1 cellular context compared by ENCODE assay signal in genomic region chr12:109713187-109713984, GRCh38.
TF ChIP-seq lines count a peak whose summit lies in the region.

Gene FAM222A (plus strand): TSS chr12:109713825. CDS start chr12:109744147, 30,322 bp downstream.

TF ChIP-seq in HepG2, 621 proteins besides CTCF, POLR2A, EP300 and RAD21 (continued from another document and continues in another):
- no peak for TF ChIP-seq ZNF280B (CRISPR knock-in tag; IDR thresholded peaks at IDR 0.05; ENCODE audit: borderline replicate concordance)
- TF ChIP-seq ZNF556 (CRISPR knock-in tag; IDR thresholded peaks at IDR 0.05; ENCODE audit: borderline replicate concordance) = no peak
- TF ChIP-seq SIX4 (CRISPR knock-in tag; IDR thresholded peaks at IDR 0.05) = no peak
- TF ChIP-seq HOXA3 (CRISPR knock-in tag; IDR thresholded peaks at IDR 0.05) = peak; percentile 27; the same call in 1 of the 2 replicates
- TF ChIP-seq ZNF101 (CRISPR knock-in tag; IDR thresholded peaks at IDR 0.05; ENCODE audit: borderline replicate concordance, low read depth) = no peak
- no peak for TF ChIP-seq ATF5 (CRISPR knock-in tag; IDR thresholded peaks at IDR 0.05; ENCODE audit: low read depth)
- peak; percentile 47 for TF ChIP-seq XRCC5 (optimal IDR thresholded peaks at IDR 0.05; ENCODE audit: low read length)
- TF ChIP-seq RNF2 (conservative IDR thresholded peaks at IDR 0.05; ENCODE audit: low read depth) = no peak
- no peak for TF ChIP-seq ZNF761 (CRISPR knock-in tag; conservative IDR thresholded peaks at IDR 0.05)
- TF ChIP-seq PAWR (CRISPR knock-in tag; IDR thresholded peaks at IDR 0.05; ENCODE audit: borderline replicate concordance) = no peak
- TF ChIP-seq ZNF574 (CRISPR knock-in tag; IDR thresholded peaks at IDR 0.05) = peak; percentile 87
- peak; percentile 78 for TF ChIP-seq CREB1 (IDR thresholded peaks at IDR 0.05)
- TF ChIP-seq CREB1 (CRISPR knock-in tag; IDR thresholded peaks at IDR 0.05) = no peak; the same call in none of the 2 replicates
- TF ChIP-seq NFIB (CRISPR knock-in tag; IDR thresholded peaks at IDR 0.05; ENCODE audit: borderline replicate concordance) = no peak
- no peak for TF ChIP-seq ZC3H4 (CRISPR knock-in tag; IDR thresholded peaks at IDR 0.05; ENCODE audit: borderline replicate concordance)
- TF ChIP-seq ZNF34 (CRISPR knock-in tag; IDR thresholded peaks at IDR 0.05; ENCODE audit: borderline replicate concordance) = no peak
- TF ChIP-seq PBX3 (CRISPR knock-in tag; IDR thresholded peaks at IDR 0.05; ENCODE audit: borderline replicate concordance) = no peak
- no peak for TF ChIP-seq ZFP90 (CRISPR knock-in tag; IDR thresholded peaks at IDR 0.05; ENCODE audit: borderline replicate concordance)
- TF ChIP-seq ZNF790 (CRISPR knock-in tag; IDR thresholded peaks at IDR 0.05; ENCODE audit: borderline replicate concordance) = no peak
- no peak for TF ChIP-seq ZNF710 (CRISPR knock-in tag; IDR thresholded peaks at IDR 0.05; ENCODE audit: borderline replicate concordance)
- no peak for TF ChIP-seq TP53 (CRISPR knock-in tag; conservative IDR thresholded peaks at IDR 0.05)
- no peak for TF ChIP-seq ZSCAN25 (CRISPR knock-in tag; IDR thresholded peaks at IDR 0.05)
- TF ChIP-seq EZH2 (conservative IDR thresholded peaks at IDR 0.05; ENCODE audit: low read depth, low read length) = no peak
- no peak for TF ChIP-seq MED8 (CRISPR knock-in tag; IDR thresholded peaks at IDR 0.05; ENCODE audit: insufficient replicate concordance)
- TF ChIP-seq PHB2 (IDR thresholded peaks at IDR 0.05; ENCODE audit: partially characterized antibody) = no peak
- peak; percentile 95 for TF ChIP-seq TFDP1 (CRISPR knock-in tag; IDR thresholded peaks at IDR 0.05; ENCODE audit: borderline replicate concordance)
- no peak for TF ChIP-seq ZNF639 (CRISPR knock-in tag; conservative IDR thresholded peaks at IDR 0.05)
- peak in 1 of 2 experiments; percentile 55; a peak in 2 of 4 replicates for TF ChIP-seq ATF4 (CRISPR knock-in tag; IDR thresholded peaks at IDR 0.05)
- no peak for TF ChIP-seq POGZ (CRISPR knock-in tag; IDR thresholded peaks at IDR 0.05)
- TF ChIP-seq MEIS1 (CRISPR knock-in tag; IDR thresholded peaks at IDR 0.05; ENCODE audit: borderline replicate concordance) = no peak
- no peak for TF ChIP-seq ZNF724P (CRISPR knock-in tag; IDR thresholded peaks at IDR 0.05; ENCODE audit: borderline replicate concordance)
- TF ChIP-seq NFATC3 (CRISPR knock-in tag; IDR thresholded peaks at IDR 0.05) = no peak
- no peak for TF ChIP-seq RAD51 (IDR thresholded peaks at IDR 0.05; ENCODE audit: borderline replicate concordance)
- 0 out of 2 replicates have a peak, but pooled peaks have one; percentile 33 for TF ChIP-seq PAXIP1 (CRISPR knock-in tag; conservative IDR thresholded peaks at IDR 0.05)
- no peak for TF ChIP-seq CCAR2 (optimal IDR thresholded peaks at IDR 0.05; ENCODE audit: low read depth, low read length)
- TF ChIP-seq EEA1 (CRISPR knock-in tag; IDR thresholded peaks at IDR 0.05; ENCODE audit: borderline replicate concordance) = no peak
- no peak for TF ChIP-seq ATF3 (CRISPR knock-in tag; IDR thresholded peaks at IDR 0.05)
- TF ChIP-seq ZBTB37 (CRISPR knock-in tag; IDR thresholded peaks at IDR 0.05) = no peak
- TF ChIP-seq MLLT10 (CRISPR knock-in tag; IDR thresholded peaks at IDR 0.05) = no peak
- TF ChIP-seq ZNF513 (CRISPR knock-in tag; conservative IDR thresholded peaks at IDR 0.05) = no peak
- no peak for TF ChIP-seq ZNF414 (CRISPR knock-in tag; IDR thresholded peaks at IDR 0.05)
- TF ChIP-seq NFE2 (CRISPR knock-in tag; IDR thresholded peaks at IDR 0.05) = no peak
